Comparison of ENCODE assay signal across 10 cellular contexts in the genomic region with DNA sequence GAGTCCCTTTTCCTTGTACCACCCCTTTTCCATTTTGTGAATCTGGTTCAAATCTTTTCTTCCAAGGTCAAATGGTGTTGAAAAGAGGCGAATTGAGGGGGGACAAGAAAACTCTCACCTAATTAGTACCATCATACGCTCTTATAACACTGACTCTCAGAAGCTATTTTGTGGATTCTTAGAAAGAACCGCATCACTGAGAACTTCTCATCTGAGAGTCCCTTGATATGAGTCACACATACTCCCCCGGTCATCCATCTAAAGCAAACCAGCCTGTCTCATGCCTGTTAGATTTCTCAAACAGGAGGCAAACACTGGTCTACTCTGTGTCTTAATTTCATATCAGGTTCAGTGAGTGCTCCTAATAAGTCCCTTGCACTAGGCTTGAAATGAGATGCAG.
DNase-seq lines count a peak whose midpoint lies in the region; ATAC-seq and TF ChIP-seq lines count a peak whose summit lies in the region.
"Had no signal": no experiment of that assay in that cellular context is flagged by ENCODE, and none has a peak within 500 bp of the region (broad histone marks: within the 10 kb centered on the region; RNA-seq: fewer than 3 reads in every experiment).

No MANE protein-coding gene starts in this region.

- no peaks in the 10 kb centered on the region for H3K9me2 ChIP-seq in GM23338 (ENCODE audit: insufficient read depth)

- no peak for TF ChIP-seq POLR2A in tibial nerve (IDR thresholded peaks at IDR 0.05)

- no peak overlapping the region for H3K27ac ChIP-seq in GM23338 (ENCODE audit: low read depth)
- peak overlapping the region; percentile 65 for H3K27ac ChIP-seq in KMS-11
- no peak overlapping the region for H3K27ac ChIP-seq in tibial nerve
- no peak overlapping the region for H3K27ac ChIP-seq in naive thymus-derived CD4-positive, alpha-beta T cell (ENCODE audit: low read depth, low read length)

- H4K20me1 ChIP-seq in GM23338 (replicated peaks; ENCODE audit: insufficient read depth) (no peaks in the 10 kb centered on the region), KMS-11 (ENCODE audit: insufficient read depth) (no peaks in the 10 kb centered on the region)

- H3K9ac ChIP-seq in KMS-11: peak overlapping the region; percentile 16; the same call in 1 of the 2 replicates

- H3K27me3 Mint-ChIP-seq in GM23338 (ENCODE audit: insufficient read depth, low read depth, poor library complexity): peaks cover 2% of the 10 kb centered on the region
- peaks cover 19 to 58% (median 30%) of the 10 kb centered on the region in 5 donors for H3K27me3 Mint-ChIP-seq in naive thymus-derived CD8-positive, alpha-beta T cell
- H3K27me3 Mint-ChIP-seq in naive thymus-derived CD4-positive, alpha-beta T cell: peaks cover 22 to 45% (median 40%) of the 10 kb centered on the region in 5 donors

- no peak overlapping the region for H3K4me3 ChIP-seq in GM23338
- H3K4me3 ChIP-seq in KMS-11 (IDR thresholded peaks at IDR 0.05; ENCODE audit: insufficient read depth, low read depth, low read length): no peak overlapping the region
- no peak overlapping the region for H3K4me3 ChIP-seq in kidney epithelial cell (ENCODE audit: low read depth, low read length)
- H3K4me3 ChIP-seq in tibial nerve: no peak overlapping the region
- H3K4me3 ChIP-seq in naive thymus-derived CD4-positive, alpha-beta T cell (ENCODE audit: low read length): no peak overlapping the region

- H3K27ac Mint-ChIP-seq in GM23338: no peak overlapping the region
- H3K27ac Mint-ChIP-seq in naive thymus-derived CD8-positive, alpha-beta T cell: no peak overlapping the region
- H3K27ac Mint-ChIP-seq in naive thymus-derived CD4-positive, alpha-beta T cell: no peak overlapping the region

- H3K4me3 Mint-ChIP-seq in GM23338: no peak overlapping the region
- H3K4me3 Mint-ChIP-seq in naive thymus-derived CD8-positive, alpha-beta T cell: no peak overlapping the region
- no peak overlapping the region for H3K4me3 Mint-ChIP-seq in naive thymus-derived CD4-positive, alpha-beta T cell

- DNase-seq in GM23338 (ENCODE audit: low spot score) (no peak), kidney epithelial cell (ENCODE audit: low read depth) (peak; percentile 74), nucleus accumbens (lab: John Stamatoyannopoulos, UW) (no peak), tibial nerve (ENCODE audit: low spot score in 2 of 2) (no peak)
- DNase-seq in naive thymus-derived CD8-positive, alpha-beta T cell: no peak
- no peak for DNase-seq in naive thymus-derived CD4-positive, alpha-beta T cell
- DNase-seq: NCI-H510A; stimulated activated CD4-positive, alpha-beta T cell treated with anti-CD3 and anti-CD28 coated beads, Interleukin-12 subunit alpha, Interleukin-12 subunit beta, amount 100 ng/mL, for 4 hours had no signal

- no peak for TF ChIP-seq EP300 in tibial nerve (IDR thresholded peaks at IDR 0.05)

- no peaks in the 10 kb centered on the region for H3K9me3 ChIP-seq in tibial nerve
- H3K9me3 ChIP-seq in naive thymus-derived CD4-positive, alpha-beta T cell (ENCODE audit: control insufficient read depth in 2 of 3, low read length in 3 of 3): no peaks in the 10 kb centered on the region

- TF ChIP-seq CTCF in GM23338 (conservative IDR thresholded peaks at IDR 0.05; ENCODE audit: low read depth in 2 of 2): no peak
- TF ChIP-seq CTCF in KMS-11 (conservative IDR thresholded peaks at IDR 0.05; ENCODE audit: low read depth, low read length): no peak
- TF ChIP-seq CTCF in kidney epithelial cell (IDR thresholded peaks at IDR 0.05; ENCODE audit: insufficient read depth, low read length, poor library complexity, severe bottlenecking): no peak
- TF ChIP-seq CTCF in tibial nerve (IDR thresholded peaks at IDR 0.05): no peak

- no peak overlapping the region for H3K4me2 ChIP-seq in GM23338
- peak overlapping the region; percentile 94 for H3K4me2 ChIP-seq in KMS-11

- ATAC-seq in GM18498 (IDR thresholded peaks at IDR 0.05; ENCODE audit: unreplicated experiment) (peak; percentile 90), GM23338 (no peak)
- no peak for ATAC-seq in naive thymus-derived CD8-positive, alpha-beta T cell
- ATAC-seq in naive thymus-derived CD4-positive, alpha-beta T cell: no peak

- H3K27me3 ChIP-seq in GM23338 (ENCODE audit: insufficient read depth) (no peaks in the 10 kb centered on the region), KMS-11 (ENCODE audit: insufficient read depth, low read depth) (no peaks in the 10 kb centered on the region), kidney epithelial cell (ENCODE audit: control insufficient read depth, insufficient read depth, low read length) (no peaks in the 10 kb centered on the region), tibial nerve (no peaks in the 10 kb centered on the region)
- H3K27me3 ChIP-seq in naive thymus-derived CD4-positive, alpha-beta T cell (ENCODE audit: control insufficient read depth in 2 of 2, insufficient read depth in 2 of 2, low read length in 2 of 2): no peaks in the 10 kb centered on the region

- H3K36me3 Mint-ChIP-seq in GM23338 (ENCODE audit: low read depth): no peaks in the 10 kb centered on the region
- H3K36me3 Mint-ChIP-seq in naive thymus-derived CD8-positive, alpha-beta T cell: no peaks in the 10 kb centered on the region
- no peaks in the 10 kb centered on the region for H3K36me3 Mint-ChIP-seq in naive thymus-derived CD4-positive, alpha-beta T cell

- H3K79me2 ChIP-seq in GM23338 (replicated peaks; ENCODE audit: insufficient read depth) (no peaks in the 10 kb centered on the region), KMS-11 (ENCODE audit: insufficient read depth, low read depth) (no peaks in the 10 kb centered on the region)

- POLR2A ChIA-PET in naive thymus-derived CD8-positive, alpha-beta T cell (lab: Charles Lee): no interaction called here
- POLR2A ChIA-PET in naive thymus-derived CD4-positive, alpha-beta T cell (lab: Charles Lee): no interaction called here

- CTCF ChIA-PET in naive thymus-derived CD4-positive, alpha-beta T cell (lab: Charles Lee): no interaction called here

- no peaks in the 10 kb centered on the region for H3F3A ChIP-seq in GM23338 (replicated peaks; ENCODE audit: low read depth)

- 70 to 71% methylated on average over 4 of the region's 4 CpGs for WGBS in tibial nerve, 2 donors

- H3K4me1 Mint-ChIP-seq in GM23338: peaks cover 11% of the 10 kb centered on the region; the same call in 2 of the 3 replicates
- H3K4me1 Mint-ChIP-seq in naive thymus-derived CD8-positive, alpha-beta T cell: no peaks in the 10 kb centered on the region
- H3K4me1 Mint-ChIP-seq in naive thymus-derived CD4-positive, alpha-beta T cell: no peaks in the 10 kb centered on the region

- H2AFZ ChIP-seq in GM23338 (peak overlapping the region; percentile 19; the same call in 1 of the 2 replicates), KMS-11 (ENCODE audit: low read depth) (peak overlapping the region; percentile 4; the same call in 1 of the 2 replicates)

- peaks cover 3% of the 10 kb centered on the region; the same call in 1 of the 3 replicates for H3K9me3 Mint-ChIP-seq in GM23338
- no peaks in the 10 kb centered on the region for H3K9me3 Mint-ChIP-seq in naive thymus-derived CD8-positive, alpha-beta T cell
- H3K9me3 Mint-ChIP-seq in naive thymus-derived CD4-positive, alpha-beta T cell: peaks cover 0 to 2% (median 0%) of the 10 kb centered on the region in 11 donors

- intact Hi-C loops in naive thymus-derived CD4-positive, alpha-beta T cell (cut with micrococcal nuclease): no loop called here

- H3K36me3 ChIP-seq in GM23338 (ENCODE audit: insufficient read depth) (no peaks in the 10 kb centered on the region), KMS-11 (ENCODE audit: insufficient read depth) (no peaks in the 10 kb centered on the region), kidney epithelial cell (ENCODE audit: control insufficient read depth, insufficient read depth, low read length) (no peaks in the 10 kb centered on the region), tibial nerve (no peaks in the 10 kb centered on the region)
- no peaks in the 10 kb centered on the region for H3K36me3 ChIP-seq in naive thymus-derived CD4-positive, alpha-beta T cell (ENCODE audit: control insufficient read depth in 2 of 3, insufficient read depth in 3 of 3, low read length in 3 of 3)

- peaks cover 10% of the 10 kb centered on the region for H3K4me1 ChIP-seq in GM23338 (ENCODE audit: insufficient read depth)
- H3K4me1 ChIP-seq in KMS-11 (ENCODE audit: low read depth, poor library complexity, severe bottlenecking): peaks cover 49% of the 10 kb centered on the region
- H3K4me1 ChIP-seq in tibial nerve: no peaks in the 10 kb centered on the region
- H3K4me1 ChIP-seq in naive thymus-derived CD4-positive, alpha-beta T cell (ENCODE audit: control insufficient read depth in 2 of 2, insufficient read depth in 2 of 2, low read length in 2 of 2): no peaks in the 10 kb centered on the region

TF ChIP-seq in GM23338, 12 proteins besides CTCF, POLR2A, EP300 and RAD21 (continues in another document):
- TF ChIP-seq EZH2phosphoT487 (IDR thresholded peaks at IDR 0.05; ENCODE audit: unreplicated experiment) (no peak), ZNF114 (CRISPR knock-in tag; IDR thresholded peaks at IDR 0.05) (no peak), EZH2 (IDR thresholded peaks at IDR 0.05; ENCODE audit: low read depth, unreplicated experiment) (no peak), POLR2AphosphoS5 (IDR thresholded peaks at IDR 0.05; ENCODE audit: low read depth) (no peak)
